ENCODE assay signal across 34 cellular contexts in the genomic region with DNA sequence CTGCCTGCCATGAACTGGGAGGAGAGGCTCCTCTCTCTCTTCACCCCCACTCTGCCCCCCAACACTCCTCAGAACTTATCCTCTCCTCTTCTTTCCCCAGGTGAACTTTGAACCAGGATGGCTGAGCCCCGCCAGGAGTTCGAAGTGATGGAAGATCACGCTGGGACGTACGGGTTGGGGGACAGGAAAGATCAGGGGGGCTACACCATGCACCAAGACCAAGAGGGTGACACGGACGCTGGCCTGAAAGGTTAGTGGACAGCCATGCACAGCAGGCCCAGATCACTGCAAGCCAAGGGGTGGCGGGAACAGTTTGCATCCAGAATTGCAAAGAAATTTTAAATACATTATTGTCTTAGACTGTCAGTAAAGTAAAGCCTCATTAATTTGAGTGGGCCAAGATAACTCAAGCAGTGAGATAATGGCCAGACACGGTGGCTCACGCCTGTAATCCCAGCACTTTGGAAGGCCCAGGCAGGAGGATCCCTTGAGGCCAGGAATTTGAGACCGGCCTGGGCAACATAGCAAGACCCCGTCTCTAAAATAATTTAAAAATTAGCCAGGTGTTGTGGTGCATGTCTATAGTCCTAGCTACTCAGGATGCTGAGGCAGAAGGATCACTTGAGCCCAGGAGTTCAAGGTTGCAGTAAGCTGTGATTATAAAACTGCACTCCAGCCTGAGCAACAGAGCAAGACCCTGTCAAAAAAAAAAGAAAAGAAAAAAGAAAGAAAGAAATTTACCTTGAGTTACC. TPM values are rescaled to one million over a fixed set of nuclear protein-coding genes. Genes with fewer than 3 reads are reported as not detected.
"Had no signal": no experiment of that assay in that cellular context is flagged by ENCODE, and none has a peak within 500 bp of the region (broad histone marks: within the 10 kb centered on the region; RNA-seq: fewer than 3 reads in every experiment).

No MANE protein-coding gene starts in this region.

- FAIRE-seq: bronchial epithelial cell, TTC549 had no signal

- H3K36me3 ChIP-seq: ascending aorta, cardiac muscle cell had no signal

- H3K27ac ChIP-seq: ascending aorta, cardiac muscle cell, VCaP had no signal

- H3K9me3 ChIP-seq: ascending aorta had no signal

- H3K27me3 ChIP-seq: ascending aorta, cardiac muscle cell had no signal

- H3K4me1 ChIP-seq: ascending aorta had no signal

- H3K4me3 ChIP-seq: ascending aorta, cardiac muscle cell had no signal

- ATAC-seq: activated CD4-positive, alpha-beta T cell treated with anti-CD3 and anti-CD28 coated beads for 36 hours; activated CD4-positive, CD25-positive, alpha-beta regulatory T cell treated with anti-CD3 and anti-CD28 coated beads, Interleukin-2, amount 50 U/mL, for 24 hours; activated CD8-positive, alpha-beta memory T cell treated with anti-CD3 and anti-CD28 coated beads, Interleukin-2, amount 10 ng/mL, durations not matched to agents 7 days and 5 days; activated CD8-positive, alpha-beta T cell treated with anti-CD3 and anti-CD28 coated beads, Interleukin-2, amount 10 ng/mL, durations not matched to agents 7 days and 5 days; activated naive CD8-positive, alpha-beta T cell treated with anti-CD3 and anti-CD28 coated beads, Interleukin-2, amount 50 U/mL, for 24 hours had no signal

- DNase-seq: activated CD4-positive, alpha-beta memory T cell treated with anti-CD3 and anti-CD28 coated beads, Interleukin-2, amount 10 ng/mL, durations not matched to agents 7 days and 5 days; activated CD4-positive, alpha-beta T cell treated with anti-CD3 and anti-CD28 coated beads for 1 hour; activated CD4-positive, alpha-beta T cell treated with anti-CD3 and anti-CD28 coated beads for 36 hours; activated CD4-positive, alpha-beta T cell treated with anti-CD3 and anti-CD28 coated beads for 48 hours; activated CD4-positive, alpha-beta T cell treated with anti-CD3 and anti-CD28 coated beads, Interleukin-2, amount 10 ng/mL, durations not matched to agents 7 days and 5 days; activated CD4-positive, alpha-beta T cell treated with anti-CD3 and anti-CD28 coated beads, Interleukin-2, amount 50 U/mL, for 48 hours; activated CD4-positive, CD25-positive, alpha-beta regulatory T cell; activated CD8-positive, alpha-beta memory T cell treated with anti-CD3 and anti-CD28 coated beads for 24 hours; activated CD8-positive, alpha-beta memory T cell treated with anti-CD3 and anti-CD28 coated beads, Interleukin-2, amount 10 ng/mL, durations not matched to agents 7 days and 5 days; activated CD8-positive, alpha-beta memory T cell treated with anti-CD3 and anti-CD28 coated beads, Interleukin-2, amount 50 U/mL, for 48 hours; activated CD8-positive, alpha-beta T cell treated with anti-CD3 and anti-CD28 coated beads, Interleukin-2, amount 10 ng/mL, durations not matched to agents 7 days and 5 days; activated effector memory CD4-positive, alpha-beta T cell treated with Interleukin-2 at 50 U/mL for 16 hours; activated gamma-delta T cell; activated naive CD4-positive, alpha-beta T cell treated with anti-CD3 and anti-CD28 coated beads, Interleukin-2, amount 10 ng/mL, durations not matched to agents 7 days and 5 days; activated naive CD4-positive, alpha-beta T cell treated with Interleukin-2 at 50 U/mL for 16 hours; activated naive CD8-positive, alpha-beta T cell treated with anti-CD3 and anti-CD28 coated beads, Interleukin-2, amount 10 ng/mL, durations not matched to agents 7 days and 5 days; activated naive CD8-positive, alpha-beta T cell treated with anti-CD3 and anti-CD28 coated beads, Interleukin-2, amount 50 U/mL, for 24 hours; activated T-cell treated with anti-CD3 and anti-CD28 coated beads, Interleukin-2, amount 50 U/mL, for 24 hours; activated T-cell treated with anti-CD3 and anti-CD28 coated beads, Interleukin-2, amount 50 U/mL, for 48 hours; amygdala; anterior cingulate cortex; caudate nucleus; cerebellar nuclear complex; T-helper 1 cell; T-helper 2 cell; T-helper 9 cell had no signal

RNA-seq across cellular contexts. Expression of a gene that starts 36.7 kb away (rescaled TPM):
- total RNA-seq: activated CD4-positive, alpha-beta memory T cell treated with anti-CD3 and anti-CD28 coated beads, Interleukin-2, amount 10 ng/mL, durations not matched to agents 7 days and 5 days; activated CD4-positive, alpha-beta T cell treated with anti-CD3 and anti-CD28 coated beads for 36 hours; activated CD4-positive, alpha-beta T cell treated with anti-CD3 and anti-CD28 coated beads, Interleukin-2, amount 10 ng/mL, durations not matched to agents 7 days and 5 days; activated CD8-positive, alpha-beta memory T cell treated with anti-CD3 and anti-CD28 coated beads, Interleukin-2, amount 10 ng/mL, durations not matched to agents 7 days and 5 days; activated CD8-positive, alpha-beta T cell treated with anti-CD3 and anti-CD28 coated beads, Interleukin-2, amount 10 ng/mL, durations not matched to agents 7 days and 5 days; activated naive CD8-positive, alpha-beta T cell treated with anti-CD3 and anti-CD28 coated beads, Interleukin-2, amount 10 ng/mL, durations not matched to agents 7 days and 5 days; activated T-helper 2 cell treated with anti-CD3 and anti-CD28 coated beads, Interferon-gamma antibody, Interleukin-2, Interleukin-4, amounts not matched to agents 10 μg/mL and 5 μg/mL and 100 μg/mL, durations not matched to agents 14 hours and 24 hours and 36 hours; ascending aorta; bronchial epithelial cell; cardiac muscle cell had no signal
- polyA plus RNA-seq: adipose tissue, cardiac muscle cell had no signal
